In genomic region chr13:111278711-111279110, GRCh38 we compare ENCODE assay signal across 22 cellular contexts. TPM values are rescaled to one million over a fixed set of nuclear protein-coding genes. Genes with fewer than 3 reads are reported as not detected.
DNase-seq lines count a peak whose midpoint lies in the region; ATAC-seq and TF ChIP-seq lines count a peak whose summit lies in the region.
"Had no signal": no experiment of that assay in that cellular context is flagged by ENCODE, and none has a peak within 500 bp of the region (broad histone marks: within the 10 kb centered on the region; RNA-seq: fewer than 3 reads in every experiment).

No MANE protein-coding gene starts in this region.

- no peak for TF ChIP-seq CTCF in glutamatergic neuron (IDR thresholded peaks at IDR 0.05; ENCODE audit: partially characterized antibody, unreplicated experiment)

- no peaks in the 10 kb centered on the region for H3K27me3 ChIP-seq in right cardiac atrium (ENCODE audit: control insufficient read depth, insufficient read depth)

- H3K4me3 Mint-ChIP-seq in glutamatergic neuron (ENCODE audit: unreplicated experiment): no peak overlapping the region
- H3K4me3 Mint-ChIP-seq: CD14-positive monocyte had no signal

- peak overlapping the region; percentile 33 for H3K27ac Mint-ChIP-seq in glutamatergic neuron (ENCODE audit: unreplicated experiment)

- peak overlapping the region; percentile 96 for H3K27ac ChIP-seq in right cardiac atrium (ENCODE audit: low read length)
- H3K27ac ChIP-seq: GM23248, HL-60 had no signal

- no peaks in the 10 kb centered on the region for H3K9me3 Mint-ChIP-seq in glutamatergic neuron (ENCODE audit: unreplicated experiment)
- H3K9me3 Mint-ChIP-seq: CD14-positive monocyte had no signal

- H3K9me3 ChIP-seq in right cardiac atrium (ENCODE audit: control insufficient read depth, low read length): no peaks in the 10 kb centered on the region

- DNase-seq in Right ventricle myocardium inferior (ENCODE audit: missing footprints) (no peak), cardiac septum (ENCODE audit: low spot score) (no peak), glutamatergic neuron (no peak), right cardiac atrium (peak in 1 of 3 donors; percentile 40), NCI-H2081 (lab: John Stamatoyannopoulos, UW) (no peak)
- DNase-seq: AML-193, DMS 273 treated with DMSO at 0.1 percent for 48 hours, GF-D8, GM23248, HCEC 1CT, NCI-H1417, NCI-H187 treated with DMSO at 0.1 percent for 48 hours, NCI-H2171 treated with DMSO at 0.1 percent for 48 hours, NCI-H446 treated with DMSO at 0.1 percent for 48 hours, NCI-H748 treated with DMSO at 0.1 percent for 48 hours, PC-3 had no signal

- H3K4me1 Mint-ChIP-seq in glutamatergic neuron (ENCODE audit: low read depth, unreplicated experiment): no peaks in the 10 kb centered on the region

- intact Hi-C loops in Right ventricle myocardium inferior (cut with DNase I) (loop anchor here (2.0 kb wide), 1 partner anchor 26 kb away; no protein-coding TSS in a partner anchor), cardiac septum (cut with DNase I) (no loop called here), right cardiac atrium (cut with DNase I) (no loop called here)

- H3K27me3 Mint-ChIP-seq in glutamatergic neuron (ENCODE audit: unreplicated experiment): no peaks in the 10 kb centered on the region

- peaks cover 4% of the 10 kb centered on the region for H3K4me1 ChIP-seq in right cardiac atrium (ENCODE audit: control insufficient read depth, insufficient read depth, low read length)

- no peak overlapping the region for H3K4me3 ChIP-seq in right cardiac atrium (ENCODE audit: low read length)
- H3K4me3 ChIP-seq: GM23248 had no signal

- no peaks in the 10 kb centered on the region for H3K36me3 Mint-ChIP-seq in glutamatergic neuron (ENCODE audit: unreplicated experiment)

- 56% methylated on average over 4 of the region's 4 CpGs for WGBS in right cardiac atrium

- ATAC-seq in Right ventricle myocardium inferior (peak; percentile 73), right cardiac atrium (peak; percentile 68 to 73), HG02938 (IDR thresholded peaks at IDR 0.05; ENCODE audit: unreplicated experiment) (no peak), GM18511 (IDR thresholded peaks at IDR 0.05; ENCODE audit: unreplicated experiment) (no peak), esophagus mucosa (no peak)
- ATAC-seq: PC-3 had no signal

RNA-seq across cellular contexts. Expression of gene TEX29, which starts 41.7 kb away (rescaled TPM):
- total RNA-seq in Right ventricle myocardium inferior: not detected
- 0.70 TPM for total RNA-seq in cardiac septum
- total RNA-seq in glutamatergic neuron (ENCODE audit: unreplicated experiment): 0.64 TPM
- total RNA-seq in right cardiac atrium: under 1 TPM in 1 of 4 donors, not detected in 3; 0.48 TPM
- 0.25 TPM for polyA plus RNA-seq in right cardiac atrium
- total RNA-seq in esophagus mucosa: not detected
- total RNA-seq: Daoy, GM23248, PC-3 had no signal

Comparison
In these comparisons a context has a peak if more than half of its experiments do, and no peak if none do; other contexts are left out.
1. ATAC-seq: peak in Right ventricle myocardium inferior (single experiment) and right cardiac atrium (2 of 2); none in HG02938 (single experiment), GM18511 (single experiment) and esophagus mucosa (single experiment).